In genomic region chr10:50291261-50291850, GRCh38 we compare ENCODE assay signal across 12 cellular contexts. TPM values are rescaled to one million over a fixed set of nuclear protein-coding genes. Genes with fewer than 3 reads are reported as not detected.
DNase-seq lines count a peak whose midpoint lies in the region; ATAC-seq, FAIRE-seq and TF ChIP-seq lines count a peak whose summit lies in the region.
"Had no signal": no experiment of that assay in that cellular context is flagged by ENCODE, and none has a peak within 500 bp of the region (broad histone marks: within the 10 kb centered on the region; RNA-seq: fewer than 3 reads in every experiment).

No MANE protein-coding gene starts in this region.

- no peak overlapping the region for H3K9ac ChIP-seq in astrocyte (ENCODE audit: low read length)

- WGBS in sigmoid colon, 2 donors: 79 to 86% methylated on average over 1 of the region's 1 CpG

- H3K4me3 Mint-ChIP-seq in astrocyte (ENCODE audit: unreplicated experiment): no peak overlapping the region
- H3K4me3 Mint-ChIP-seq: activated naive CD4-positive, alpha-beta T cell treated with anti-CD3 and anti-CD28 coated beads, Interleukin-2, amount 50 U/mL, for 24 hours; T-helper 2 cell treated with Interferon-gamma antibody and Interleukin-4, amounts not matched to agents 5 μg/mL and 100 μg/mL, for 36 hours had no signal

- H3K27ac Mint-ChIP-seq in astrocyte (ENCODE audit: unreplicated experiment): no peak overlapping the region
- H3K27ac Mint-ChIP-seq: activated naive CD4-positive, alpha-beta T cell treated with anti-CD3 and anti-CD28 coated beads, Interleukin-2, amount 50 U/mL, for 24 hours; CD4-positive, CD25-positive, alpha-beta regulatory T cell; T-helper 2 cell treated with Interferon-gamma antibody and Interleukin-4, amounts not matched to agents 5 μg/mL and 100 μg/mL, for 36 hours had no signal

- H3K27me3 ChIP-seq in A673 (replicated peaks; ENCODE audit: insufficient read depth, low read depth, low read length, poor library complexity) (no peaks in the 10 kb centered on the region), astrocyte (ENCODE audit: insufficient read depth, low read length) (no peaks in the 10 kb centered on the region), sigmoid colon (no peaks in the 10 kb centered on the region)

- no peaks in the 10 kb centered on the region for H3K9me3 Mint-ChIP-seq in astrocyte (ENCODE audit: unreplicated experiment)
- H3K9me3 Mint-ChIP-seq: activated naive CD4-positive, alpha-beta T cell treated with anti-CD3 and anti-CD28 coated beads, Interleukin-2, amount 50 U/mL, for 24 hours had no signal

- CTCF ChIA-PET in A673 (lab: Charles Lee): no interaction called here

- DNase-seq in A673 (ENCODE audit: low spot score) (no peak), astrocyte (ENCODE audit: low read depth) (peak; percentile 3), iPS-NIHi7 (ENCODE audit: extremely low spot score) (peak; percentile 38), activated T-cell treated with anti-CD3 and anti-CD28 coated beads for 4 hours (no peak), NCI-H2227 treated with DMSO at 0.1 percent for 48 hours (lab: John Stamatoyannopoulos, UW) (no peak), sigmoid colon (no peak)

- H3K4me3 ChIP-seq in A673 (ENCODE audit: low read depth, low read length, poor library complexity, severe bottlenecking): no peak overlapping the region
- H3K4me3 ChIP-seq in astrocyte (ENCODE audit: insufficient read depth, low read depth, low read length): no peak overlapping the region
- no peak overlapping the region for H3K4me3 ChIP-seq in sigmoid colon
- H3K4me3 ChIP-seq: skin epidermis had no signal

- H3K9me3 ChIP-seq in A673 (ENCODE audit: low read depth, low read length, poor library complexity, severe bottlenecking) (no peaks in the 10 kb centered on the region), astrocyte (ENCODE audit: insufficient read depth, low read depth, low read length) (no peaks in the 10 kb centered on the region), sigmoid colon (no peaks in the 10 kb centered on the region)

- peaks cover 1% of the 10 kb centered on the region for H3K36me3 Mint-ChIP-seq in astrocyte (ENCODE audit: low read depth, unreplicated experiment)
- H3K36me3 Mint-ChIP-seq: activated naive CD4-positive, alpha-beta T cell treated with anti-CD3 and anti-CD28 coated beads, Interleukin-2, amount 50 U/mL, for 24 hours had no signal

- TF ChIP-seq CTCF in A673 (conservative IDR thresholded peaks at IDR 0.05; ENCODE audit: low read depth, low read length): peak; percentile 35; the same call in 1 of the 2 replicates
- TF ChIP-seq CTCF in astrocyte (IDR thresholded peaks at IDR 0.05; ENCODE audit: insufficient read depth, low read depth, low read length): peak; percentile 32
- TF ChIP-seq CTCF in sigmoid colon (IDR thresholded peaks at IDR 0.05): peak in 2 of 4 experiments; percentile 9 to 35

- H3K27ac ChIP-seq in A673 (ENCODE audit: low read depth, low read length, poor library complexity, severe bottlenecking): no peak overlapping the region
- H3K27ac ChIP-seq in astrocyte (ENCODE audit: low read depth, low read length): no peak overlapping the region
- H3K27ac ChIP-seq in sigmoid colon: no peak overlapping the region
- H3K27ac ChIP-seq: skin epidermis had no signal

- H3K27me3 Mint-ChIP-seq in astrocyte (ENCODE audit: low read depth, unreplicated experiment): no peaks in the 10 kb centered on the region
- H3K27me3 Mint-ChIP-seq: activated naive CD4-positive, alpha-beta T cell treated with anti-CD3 and anti-CD28 coated beads, Interleukin-2, amount 50 U/mL, for 24 hours had no signal

- no peaks in the 10 kb centered on the region for H4K20me1 ChIP-seq in astrocyte (ENCODE audit: insufficient read depth, low read length)

- H3K36me3 ChIP-seq in A673 (ENCODE audit: insufficient read depth, low read length, poor library complexity, severe bottlenecking) (no peaks in the 10 kb centered on the region), astrocyte (ENCODE audit: insufficient read depth, low read length) (no peaks in the 10 kb centered on the region), sigmoid colon (no peaks in the 10 kb centered on the region)

- no peak overlapping the region for H3K4me2 ChIP-seq in astrocyte (ENCODE audit: low read length)

- BruUV-seq in A673 (replicated peaks; lab: Mats Ljungman, UMichigan): no TSS peak

- ATAC-seq in GM18861 (IDR thresholded peaks at IDR 0.05; ENCODE audit: unreplicated experiment) (peak; percentile 76), GM19397 (IDR thresholded peaks at IDR 0.05; ENCODE audit: unreplicated experiment) (no peak)

- TF ChIP-seq POLR2A in sigmoid colon (IDR thresholded peaks at IDR 0.05): no peak

- POLR2A ChIA-PET in A673 (lab: Charles Lee; ENCODE audit: low non-redundant PET): no interaction called here

- H3K4me1 ChIP-seq in A673 (ENCODE audit: insufficient read depth, low read length, poor library complexity, severe bottlenecking): no peaks in the 10 kb centered on the region
- H3K4me1 ChIP-seq in astrocyte (ENCODE audit: insufficient read depth, low read length): no peaks in the 10 kb centered on the region
- no peaks in the 10 kb centered on the region for H3K4me1 ChIP-seq in sigmoid colon

- intact Hi-C loops in A673 (cut with micrococcal nuclease; ENCODE audit: unreplicated experiment) (no loop called here), sigmoid colon (cut with DNase I) (no loop called here)

- no peak overlapping the region for H2AFZ ChIP-seq in astrocyte (ENCODE audit: low read depth, low read length)

- no peaks in the 10 kb centered on the region for H3K79me2 ChIP-seq in astrocyte (ENCODE audit: insufficient read depth, low read length)

- H3K4me1 Mint-ChIP-seq in astrocyte (ENCODE audit: low read depth, unreplicated experiment): no peaks in the 10 kb centered on the region
- H3K4me1 Mint-ChIP-seq: activated naive CD4-positive, alpha-beta T cell treated with anti-CD3 and anti-CD28 coated beads, Interleukin-2, amount 50 U/mL, for 24 hours had no signal

- FAIRE-seq in astrocyte (lab: Jason Lieb, UNC): no peak

- no peak for TF ChIP-seq EP300 in sigmoid colon (IDR thresholded peaks at IDR 0.05)

RNA-seq across cellular contexts. Expression of gene ASAH2, which starts 40.0 kb away (rescaled TPM):
- total RNA-seq in A673 (2021) (5.5 and 6.4 TPM in 2 replicates), astrocyte (1.4 and 2.4 TPM in 2 replicates), sigmoid colon (1 to 10 TPM in 1 of 4 donors, under 1 TPM in 3; under 0.01 to 2.0 (median 0.34) TPM)
- 1 to 10 TPM in 1 of 3 donors, under 1 TPM in 1, not detected in 1; 0.26 to 4.9 TPM for polyA plus RNA-seq in sigmoid colon

Comparison
In these comparisons a context has a peak if more than half of its experiments do, and no peak if none do; other contexts are left out.
1. DNase-seq: peak in astrocyte (single experiment) and iPS-NIHi7 (single experiment); none in A673 (single experiment), activated T-cell treated with anti-CD3 and anti-CD28 coated beads for 4 hours (single experiment), NCI-H2227 treated with DMSO at 0.1 percent for 48 hours (single experiment) and sigmoid colon (single experiment).